In the genomic region with DNA sequence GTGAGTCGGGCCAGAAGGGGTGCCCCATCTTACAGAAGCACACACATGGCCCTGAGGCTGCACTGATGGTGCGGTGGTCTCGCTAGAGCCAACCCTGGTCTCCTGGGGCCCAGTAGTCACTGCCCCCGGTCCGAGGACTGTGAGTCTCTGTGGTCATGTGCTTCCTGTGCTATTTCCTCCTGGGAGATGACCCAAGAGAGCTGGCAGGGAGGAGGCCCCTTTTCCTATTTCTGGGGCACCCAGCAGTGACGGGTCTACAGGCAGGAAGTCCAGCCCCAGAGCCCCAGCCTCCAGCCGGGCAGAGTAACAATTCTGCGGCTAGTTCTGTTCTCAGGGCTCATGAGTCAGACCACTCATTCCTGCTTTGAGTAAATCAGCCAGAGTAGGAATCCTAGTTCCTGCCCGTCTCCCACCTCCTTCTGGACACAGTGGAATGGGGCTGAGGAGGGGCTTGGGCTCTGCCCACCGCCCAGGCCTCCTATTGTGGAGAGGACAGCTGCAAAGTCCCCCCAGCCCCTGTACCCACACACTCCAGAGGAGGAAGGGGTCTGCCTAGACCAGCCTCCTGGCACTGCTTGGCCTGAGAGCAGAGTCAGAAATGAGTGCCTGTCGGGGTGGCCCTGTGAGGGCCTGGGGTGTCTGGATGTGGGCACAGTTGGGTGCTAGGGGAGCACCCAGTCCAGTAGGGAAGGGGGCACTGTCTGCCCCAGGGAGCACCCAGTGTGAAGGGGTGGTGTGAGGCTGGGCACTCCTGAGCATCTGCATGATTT, we compare ENCODE assay signal across 8 cellular contexts.
DNase-seq lines count a peak whose midpoint lies in the region; ATAC-seq and TF ChIP-seq lines count a peak whose summit lies in the region.

No MANE protein-coding gene starts in this region.

- TF ChIP-seq EP300 in gastroesophageal sphincter (IDR thresholded peaks at IDR 0.05), result no peak

- DNase-seq in BJ (ENCODE audit: low read depth) (peak; percentile 81), pons (ENCODE audit: low spot score) (peak; percentile 81), RPMI8226 (no peak), HuH-7.5 (ENCODE audit: low spot score) (no peak)
- DNase-seq in activated CD4-positive, alpha-beta T cell treated with anti-CD3 and anti-CD28 coated beads, Interleukin-2, amount 50 U/mL, for 48 hours, result peak; percentile 41 to 49

- peaks cover 0 to 98% (median 37%) of the 10 kb centered on the region in 3 donors for H3K4me1 ChIP-seq in gastroesophageal sphincter

- TF ChIP-seq CTCF in BJ (IDR thresholded peaks at IDR 0.05; ENCODE audit: insufficient read depth, low read depth, low read length) (no peak), gastroesophageal sphincter (IDR thresholded peaks at IDR 0.05) (no peak)

- peak overlapping the region in 3 of 4 donors; percentile 70 to 80 (median 72) for H3K27ac ChIP-seq in gastroesophageal sphincter

- WGBS in gastroesophageal sphincter (ENCODE audit: low coverage in 1 of 2), 2 donors, result 44% methylated on average over 6 of the region's 11 CpGs; no CpG with 5 or more reads in 1 of the 2 donors

- POLR2A ChIA-PET in BJ (lab: Charles Lee), result no interaction called here

- no peak for TF ChIP-seq POLR2A in gastroesophageal sphincter (IDR thresholded peaks at IDR 0.05)

- ATAC-seq in GM19351 (IDR thresholded peaks at IDR 0.05; ENCODE audit: unreplicated experiment) (peak; percentile 77), HG03432 (IDR thresholded peaks at IDR 0.05; ENCODE audit: unreplicated experiment) (peak; percentile 84), gastroesophageal sphincter (peak; percentile 81)

- H3K27me3 ChIP-seq in BJ (ENCODE audit: control insufficient read depth, insufficient read depth, low read length), result no peaks in the 10 kb centered on the region
- no peaks in the 10 kb centered on the region for H3K27me3 ChIP-seq in gastroesophageal sphincter

- H3K4me3 ChIP-seq in BJ (ENCODE audit: low read depth, low read length) (no peak overlapping the region), gastroesophageal sphincter (no peak overlapping the region)

- no peaks in the 10 kb centered on the region for H3K9me3 ChIP-seq in gastroesophageal sphincter

- H3K36me3 ChIP-seq in BJ (ENCODE audit: control insufficient read depth, insufficient read depth, low read length), result peaks cover 11% of the 10 kb centered on the region
- H3K36me3 ChIP-seq in gastroesophageal sphincter, result peaks cover 0 to 34% of the 10 kb centered on the region in 2 donors

- CTCF ChIA-PET in BJ (lab: Yijun Ruan, JAX), result no interaction called here

Comparison
In these comparisons a context has a peak if more than half of its experiments do, and no peak if none do; other contexts are left out.
1. DNase-seq: peak in BJ (single experiment), activated CD4-positive, alpha-beta T cell treated with anti-CD3 and anti-CD28 coated beads, Interleukin-2, amount 50 U/mL, for 48 hours (2 of 2) and pons (single experiment); none in RPMI8226 (single experiment) and HuH-7.5 (single experiment).
2. Peak in every context shown above with its lines, with median percentiles within 50 percentile points of each other: ATAC-seq.